In the genomic region with DNA sequence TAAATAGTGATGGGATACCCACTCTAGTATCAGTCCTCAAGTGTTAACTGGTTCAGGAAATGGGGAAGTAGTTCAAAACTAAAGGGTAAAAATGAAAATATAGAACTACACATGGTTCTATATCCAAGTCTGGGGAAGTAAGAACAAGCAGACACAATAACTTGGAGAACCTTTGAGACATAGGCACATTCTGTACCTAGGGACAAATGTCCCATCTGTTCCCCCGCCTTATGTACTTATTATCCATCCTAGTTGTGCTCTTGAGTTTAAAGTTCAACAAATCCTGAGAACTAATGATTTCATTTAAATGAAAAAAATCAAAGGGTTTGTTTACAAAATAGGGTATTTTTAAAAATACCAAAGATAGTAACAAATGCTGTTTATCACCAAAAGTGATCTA, we compare ENCODE assay signal across 16 cellular contexts. TPM values are rescaled to one million over a fixed set of nuclear protein-coding genes. Genes with fewer than 3 reads are reported as not detected.
DNase-seq lines count a peak whose midpoint lies in the region; ATAC-seq, FAIRE-seq and TF ChIP-seq lines count a peak whose summit lies in the region.
"Had no signal": no experiment of that assay in that cellular context is flagged by ENCODE, and none has a peak within 500 bp of the region (broad histone marks: within the 10 kb centered on the region; RNA-seq: fewer than 3 reads in every experiment).

No MANE protein-coding gene starts in this region.

- no peaks in the 10 kb centered on the region for H3K27me3 ChIP-seq in ascending aorta
- H3K27me3 ChIP-seq: BLaER1 treated with 17β-estradiol and CSF1 and Interleukin-3, amounts not matched to agents 10 nM and 100 nM had no signal

- TF ChIP-seq CTCF in HFFc6 (IDR thresholded peaks at IDR 0.05), result no peak
- TF ChIP-seq CTCF in ascending aorta (IDR thresholded peaks at IDR 0.05), result no peak
- TF ChIP-seq CTCF in neural crest cell (conservative IDR thresholded peaks at IDR 0.05), result no peak

- DNase-seq in HFFc6 (no peak), ascending aorta (ENCODE audit: low spot score in 2 of 2) (no peak), neural crest cell (ENCODE audit: low read depth, low spot score) (no peak), urothelium cell line (ENCODE audit: low spot score) (no peak), HCEC 1CT (no peak), cerebellum (ENCODE audit: low spot score) (no peak), Ammon's horn (ENCODE audit: low spot score) (no peak)
- DNase-seq: Calu3; CD8-positive, alpha-beta T cell; DMS79 treated with DMSO at 0.1 percent for 48 hours; KG1 had no signal

- H3K27ac Mint-ChIP-seq in HFFc6 (peak overlapping the region; percentile 72; the same call in 1 of the 2 replicates), neural crest cell (ENCODE audit: unreplicated experiment) (peak overlapping the region; percentile 65)
- H3K27ac Mint-ChIP-seq: B cell; CD8-positive, alpha-beta T cell had no signal

- no peak overlapping the region for H3K4me3 Mint-ChIP-seq in HFFc6
- no peak overlapping the region for H3K4me3 Mint-ChIP-seq in neural crest cell
- H3K4me3 Mint-ChIP-seq: B cell; CD8-positive, alpha-beta T cell had no signal

- H3K9me3 Mint-ChIP-seq in HFFc6 (no peaks in the 10 kb centered on the region), neural crest cell (no peaks in the 10 kb centered on the region)
- H3K9me3 Mint-ChIP-seq: CD8-positive, alpha-beta T cell had no signal

- H3K36me3 Mint-ChIP-seq in HFFc6 (ENCODE audit: low read depth) (peaks cover 24% of the 10 kb centered on the region), neural crest cell (ENCODE audit: low read depth) (no peaks in the 10 kb centered on the region)

- ATAC-seq in HG03108 (IDR thresholded peaks at IDR 0.05; ENCODE audit: unreplicated experiment), result no peak
- ATAC-seq: CD8-positive, alpha-beta T cell; HCT116 had no signal

- no peaks in the 10 kb centered on the region for H3K27me3 Mint-ChIP-seq in HFFc6 (ENCODE audit: insufficient read depth)
- no peaks in the 10 kb centered on the region for H3K27me3 Mint-ChIP-seq in neural crest cell (ENCODE audit: low read depth)
- H3K27me3 Mint-ChIP-seq: B cell had no signal

- no peak overlapping the region for H3K4me3 ChIP-seq in ascending aorta
- H3K4me3 ChIP-seq: BLaER1 treated with 17β-estradiol and CSF1 and Interleukin-3, amounts not matched to agents 10 nM and 100 nM had no signal

- peaks cover 0 to 6% of the 10 kb centered on the region in 2 donors for H3K36me3 ChIP-seq in ascending aorta

- H3K27ac ChIP-seq in ascending aorta, result peak overlapping the region; percentile 51 to 52
- H3K27ac ChIP-seq: BLaER1 treated with 17β-estradiol and CSF1 and Interleukin-3, amounts not matched to agents 10 nM and 100 nM had no signal

- intact Hi-C loops in ascending aorta (cut with DNase I), result loop anchor here (5.0 to 10.0 kb wide), 6 partner anchors 39 to 786 kb away; a partner anchor contains a TSS

- FAIRE-seq in urothelium cell line (lab: Jason Lieb, UNC), result peak; percentile 30
- FAIRE-seq: GM12891 had no signal

- H3K4me1 Mint-ChIP-seq in HFFc6 (ENCODE audit: low read depth), result peaks cover 77% of the 10 kb centered on the region
- H3K4me1 Mint-ChIP-seq in neural crest cell, result no peaks in the 10 kb centered on the region
- H3K4me1 Mint-ChIP-seq: B cell had no signal

- no peaks in the 10 kb centered on the region for H3K9me3 ChIP-seq in ascending aorta
- H3K9me3 ChIP-seq: BLaER1 treated with 17β-estradiol and CSF1 and Interleukin-3, amounts not matched to agents 10 nM and 100 nM had no signal

- peaks cover 0 to 23% of the 10 kb centered on the region in 2 donors for H3K4me1 ChIP-seq in ascending aorta

RNA-seq across cellular contexts. Expression of a gene that starts 32.5 kb away (rescaled TPM):
- total RNA-seq in HFFc6 (2021; fragmentation: NEBNext Ultra II Directional; extraction: Animal tissue kit (Norgen Biotek cat#: 25700)), result 1 to 10 TPM; 1.9 to 3.8 (median 3.5) TPM
- 4.8 TPM for total RNA-seq in ascending aorta
- total RNA-seq in neural crest cell, result 1.3 and 1.5 TPM in 2 replicates
- total RNA-seq in cerebellum, result 9.3 TPM
